Comparison of ENCODE assay signal across 1 cellular context in genomic region chr1:2237773-2238172, GRCh38.
TF ChIP-seq lines count a peak whose summit lies in the region.

No MANE protein-coding gene starts in this region.

TF ChIP-seq in GM23338, 12 proteins besides CTCF, POLR2A, EP300 and RAD21 (continued from another document):
- TF ChIP-seq ZNF462 (CRISPR knock-in tag; IDR thresholded peaks at IDR 0.05) (no peak), CREB1 (CRISPR knock-in tag; IDR thresholded peaks at IDR 0.05; ENCODE audit: low read depth) (no peak), STAT1 (IDR thresholded peaks at IDR 0.05; ENCODE audit: unreplicated experiment) (no peak), NANOG (IDR thresholded peaks at IDR 0.05; ENCODE audit: borderline replicate concordance) (no peak)
